In the genomic region with DNA sequence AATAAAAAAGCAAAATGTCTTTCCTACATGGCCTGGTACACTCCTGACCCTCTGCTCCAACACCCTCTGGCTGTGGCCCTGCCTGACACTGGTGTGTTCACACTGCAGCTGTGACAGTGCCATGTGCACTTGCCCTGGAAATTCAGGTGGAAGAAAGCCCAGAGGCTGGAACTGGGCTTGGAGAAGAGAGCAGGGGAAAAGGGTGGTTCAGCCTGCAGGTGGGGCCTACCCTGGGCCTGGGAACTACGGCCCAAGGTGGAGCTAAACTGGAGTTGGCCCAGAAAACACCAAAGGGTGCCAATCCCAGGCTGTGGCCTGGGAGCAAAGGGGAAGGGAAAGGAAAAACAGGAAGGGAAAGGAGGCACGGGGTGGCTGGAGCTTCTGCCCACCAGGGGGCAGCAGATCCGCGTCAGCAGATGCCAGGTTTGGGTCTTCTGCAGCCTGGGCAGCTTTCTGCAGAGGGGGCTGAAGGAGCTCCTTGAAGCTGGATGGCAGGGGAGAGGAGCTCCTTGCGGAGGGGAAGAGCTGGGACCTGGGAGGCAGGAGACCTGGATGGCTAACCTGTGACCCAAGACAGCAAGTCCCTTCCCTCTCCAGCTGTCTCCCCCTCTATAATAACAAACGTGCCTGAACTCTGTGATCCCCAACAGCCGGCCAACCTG, we compare ENCODE assay signal across 8 cellular contexts. TPM values are rescaled to one million over a fixed set of nuclear protein-coding genes. Genes with fewer than 3 reads are reported as not detected.
DNase-seq lines count a peak whose midpoint lies in the region; ATAC-seq and TF ChIP-seq lines count a peak whose summit lies in the region.

No MANE protein-coding gene starts in this region.

- H3K9me3 ChIP-seq in Caco-2 (no peaks in the 10 kb centered on the region), H9 (ENCODE audit: control insufficient read depth, low read depth, low read length) (no peaks in the 10 kb centered on the region), Panc1 (ENCODE audit: control insufficient read depth, insufficient read depth, low read depth, low read length) (no peaks in the 10 kb centered on the region), neural progenitor cell (ENCODE audit: low read depth) (no peaks in the 10 kb centered on the region), thymus (ENCODE audit: control insufficient read depth) (no peaks in the 10 kb centered on the region)

- H3K56ac ChIP-seq in H9 (ENCODE audit: insufficient read length, low read depth, low read length): no peak overlapping the region

- H3K27ac Mint-ChIP-seq in Caco-2 (ENCODE audit: unreplicated experiment) (peak overlapping the region; percentile 68), H9 (0 out of 7 replicates have a peak overlapping the region, but pooled peaks of 1 of the 3 experiments have one; percentile 61), neural progenitor cell (no peak overlapping the region)
- H3K27ac Mint-ChIP-seq in activated T-helper 2 cell treated with anti-CD3 and anti-CD28 coated beads, Interferon-gamma antibody, Interleukin-2, Interleukin-4, amounts not matched to agents 10 μg/mL and 5 μg/mL and 100 μg/mL, durations not matched to agents 14 hours and 24 hours and 36 hours: peak overlapping the region; percentile 81

- H3K27ac ChIP-seq in H9 (ENCODE audit: insufficient read length, low read depth, low read length) (no peak overlapping the region), Panc1 (ENCODE audit: low read length) (no peak overlapping the region), neural progenitor cell (no peak overlapping the region), thymus (ENCODE audit: low read depth) (peak overlapping the region; percentile 98)

- H3K36me3 ChIP-seq in Caco-2 (ENCODE audit: control insufficient read depth, insufficient read depth, low read length) (peaks cover 2% of the 10 kb centered on the region), Panc1 (ENCODE audit: control insufficient read depth, insufficient read depth, low read length) (no peaks in the 10 kb centered on the region), neural progenitor cell (no peaks in the 10 kb centered on the region), thymus (ENCODE audit: control insufficient read depth, insufficient read depth) (peaks cover 33% of the 10 kb centered on the region)

- H2BK15ac ChIP-seq in H9 (ENCODE audit: low read depth, low read length): no peak overlapping the region

- no peak overlapping the region for H3K23ac ChIP-seq in H9 (ENCODE audit: insufficient read length, low read depth, low read length)

- H3K4me3 Mint-ChIP-seq in Caco-2 (ENCODE audit: unreplicated experiment) (no peak overlapping the region), H9 (peak overlapping the region in 1 of 2 experiments; percentile 38; a peak in 2 of 5 replicates), neural progenitor cell (peak overlapping the region; percentile 28)
- peak overlapping the region; percentile 13 for H3K4me3 Mint-ChIP-seq in activated T-helper 2 cell treated with anti-CD3 and anti-CD28 coated beads, Interferon-gamma antibody, Interleukin-2, Interleukin-4, amounts not matched to agents 10 μg/mL and 5 μg/mL and 100 μg/mL, durations not matched to agents 14 hours and 24 hours and 36 hours (ENCODE audit: low read depth)

- H3K79me1 ChIP-seq in H9 (ENCODE audit: insufficient read depth, low read depth, low read length, poor library complexity, severe bottlenecking): no peaks in the 10 kb centered on the region

- CTCF ChIA-PET in Caco-2 (lab: Charles Lee): interaction anchor here (0.6 to 6.2 kb wide), 24 partner anchors 9 to 494 kb away, joined by 3 to 74 read pairs (median 4); partner anchors contain the start of genes ACD, CARMIL2, CTCF and PARD6A
- CTCF ChIA-PET in Panc1 (lab: Charles Lee): interaction anchor here (0.6 to 1.5 kb wide), 6 partner anchors 9 to 98 kb away, joined by 3 to 7 read pairs (median 4); partner anchors contain the start of gene CARMIL2

- H3K4me3 ChIP-seq in Caco-2 (ENCODE audit: low read depth, low read length) (no peak overlapping the region), Panc1 (ENCODE audit: low read depth in 2 of 2, low read length in 2 of 2) (no peak overlapping the region), fibroblast of the aortic adventitia (ENCODE audit: low read depth, low read length) (no peak overlapping the region), neural progenitor cell (no peak overlapping the region), thymus (ENCODE audit: low read length) (peak overlapping the region; percentile 58)

- H2BK12ac ChIP-seq in H9 (ENCODE audit: insufficient read length, low read depth, low read length): no peak overlapping the region

- no peak overlapping the region for H4K91ac ChIP-seq in H9 (ENCODE audit: insufficient read length, low read depth, low read length)

- H3F3A ChIP-seq in neural progenitor cell (ENCODE audit: low read depth): peaks cover 8% of the 10 kb centered on the region

- H3T11ph ChIP-seq in H9 (ENCODE audit: low read length): no peak overlapping the region

- no peak overlapping the region for H4K8ac ChIP-seq in H9 (replicated peaks; ENCODE audit: insufficient read length, low read depth, low read length)

- POLR2A ChIA-PET in Caco-2 (lab: Charles Lee): interaction anchor here (1.2 to 1.9 kb wide), 2 partner anchors 12 to 15 kb away, joined by 3 to 19 read pairs; partner anchors contain the start of gene CTCF
- POLR2A ChIA-PET in Panc1 (lab: Charles Lee): no interaction called here

- H3K9me3 Mint-ChIP-seq in Caco-2 (ENCODE audit: unreplicated experiment): no peaks in the 10 kb centered on the region
- no peaks in the 10 kb centered on the region for H3K9me3 Mint-ChIP-seq in H9
- H3K9me3 Mint-ChIP-seq in activated T-helper 2 cell treated with anti-CD3 and anti-CD28 coated beads, Interferon-gamma antibody, Interleukin-2, Interleukin-4, amounts not matched to agents 10 μg/mL and 5 μg/mL and 100 μg/mL, durations not matched to agents 14 hours and 24 hours and 36 hours: no peaks in the 10 kb centered on the region
- no peaks in the 10 kb centered on the region for H3K9me3 Mint-ChIP-seq in neural progenitor cell

- DNase-seq in Caco-2 (peak; percentile 78 to 90), H9 (peak; percentile 88), Panc1 (ENCODE audit: low read depth, low spot score) (no peak), fibroblast of the aortic adventitia (ENCODE audit: low read depth) (peak; percentile 69), neural progenitor cell (ENCODE audit: low spot score) (peak; percentile 86)
- peak; percentile 62 for DNase-seq in activated T-helper 2 cell treated with anti-CD3 and anti-CD28 coated beads, Interferon-gamma antibody, Interleukin-2, Interleukin-4, amounts not matched to agents 10 μg/mL and 5 μg/mL and 100 μg/mL, durations not matched to agents 14 hours and 24 hours and 36 hours (ENCODE audit: low spot score)

- H3K4me1 ChIP-seq in Caco-2: no peaks in the 10 kb centered on the region
- no peaks in the 10 kb centered on the region; the same call in 1 of the 2 replicates for H3K4me1 ChIP-seq in H9 (ENCODE audit: insufficient read depth, low read length)
- H3K4me1 ChIP-seq in Panc1 (ENCODE audit: control insufficient read depth, insufficient read depth, low read length): peaks cover 9% of the 10 kb centered on the region; the same call in 1 of the 2 replicates
- H3K4me1 ChIP-seq in neural progenitor cell: no peaks in the 10 kb centered on the region
- peaks cover 67% of the 10 kb centered on the region for H3K4me1 ChIP-seq in thymus (ENCODE audit: control insufficient read depth, insufficient read depth, low read length)

- H2BK20ac ChIP-seq in H9 (ENCODE audit: low read depth, low read length, poor library complexity, severe bottlenecking): no peak overlapping the region

- H2BK5ac ChIP-seq in H9 (ENCODE audit: insufficient read length, low read length): no peak overlapping the region

- no peaks in the 10 kb centered on the region for H4K20me1 ChIP-seq in H9 (ENCODE audit: control insufficient read depth, insufficient read depth, insufficient read length)
- peaks cover 22% of the 10 kb centered on the region for H4K20me1 ChIP-seq in neural progenitor cell (ENCODE audit: low read depth)

- in situ Hi-C loops in Panc1 (cut with HindIII; ENCODE audit: low pct_unique_long_range_greater_than_20kb, low sequenced_read_pairs): no loop called here

- no peaks in the 10 kb centered on the region for H3K23me2 ChIP-seq in H9 (ENCODE audit: insufficient read length, low read depth, low read length, poor library complexity, severe bottlenecking)

- peaks cover 5% of the 10 kb centered on the region for H3K4me1 Mint-ChIP-seq in Caco-2 (ENCODE audit: low read depth, unreplicated experiment)
- H3K4me1 Mint-ChIP-seq in H9: peaks cover 5 to 16% of the 10 kb centered on the region in 2 experiments; a peak in 3 of 4 replicates
- peaks cover 28% of the 10 kb centered on the region for H3K4me1 Mint-ChIP-seq in activated T-helper 2 cell treated with anti-CD3 and anti-CD28 coated beads, Interferon-gamma antibody, Interleukin-2, Interleukin-4, amounts not matched to agents 10 μg/mL and 5 μg/mL and 100 μg/mL, durations not matched to agents 14 hours and 24 hours and 36 hours (ENCODE audit: low read depth)
- H3K4me1 Mint-ChIP-seq in neural progenitor cell: peaks cover 3% of the 10 kb centered on the region

- intact Hi-C loops in Caco-2 (cut with micrococcal nuclease; ENCODE audit: unreplicated experiment) (loop anchor here (1.0 kb wide), 4 partner anchors 15 to 121 kb away; partner anchors contain the start of gene CTCF), Panc1 (cut with micrococcal nuclease; ENCODE audit: unreplicated experiment) (loop anchor here (10.0 kb wide), 1 partner anchor 98 kb away; the partner anchor contains the start of gene CARMIL2)
- intact Hi-C loops in activated T-helper 2 cell treated with anti-CD3 and anti-CD28 coated beads, Interferon-gamma antibody, Interleukin-2, Interleukin-4, amounts not matched to agents 10 μg/mL and 5 μg/mL and 100 μg/mL, durations not matched to agents 14 hours and 24 hours and 36 hours (cut with micrococcal nuclease): loop anchor here (1.0 kb wide), 2 partner anchors 15 to 98 kb away; partner anchors contain the start of genes CARMIL2 and CTCF

- ATAC-seq in Panc1 (peak; percentile 76), GM19467 (IDR thresholded peaks at IDR 0.05; ENCODE audit: unreplicated experiment) (no peak)

- WGBS in H9 (ENCODE audit: extremely low coverage, insufficient read length, low lambda C conversion rate): no CpG with 5 or more reads among the region's 7 CpGs
- WGBS in thymus: 3% methylated on average over 7 of the region's 7 CpGs

- no peak overlapping the region for H3K4ac ChIP-seq in H9 (ENCODE audit: low read depth, low read length)

- no peaks in the 10 kb centered on the region; the same call in 1 of the 2 replicates for H3K27me3 ChIP-seq in Caco-2 (replicated peaks; ENCODE audit: control insufficient read depth, insufficient read depth, low read length)
- H3K27me3 ChIP-seq in H9 (ENCODE audit: insufficient read depth, low read length): no peaks in the 10 kb centered on the region
- H3K27me3 ChIP-seq in Panc1 (ENCODE audit: control insufficient read depth, insufficient read depth, low read length): no peaks in the 10 kb centered on the region
- no peaks in the 10 kb centered on the region for H3K27me3 ChIP-seq in neural progenitor cell
- no peaks in the 10 kb centered on the region for H3K27me3 ChIP-seq in thymus (ENCODE audit: control insufficient read depth, insufficient read depth)

- no peak overlapping the region for H4K5ac ChIP-seq in H9 (ENCODE audit: insufficient read length, low read depth, low read length)

- H3K4me2 ChIP-seq in H9 (ENCODE audit: insufficient read depth, insufficient read length, low read length) (no peak overlapping the region), neural progenitor cell (no peak overlapping the region)

- BruUV-seq in Caco-2 (replicated peaks; lab: Mats Ljungman, UMichigan) (no TSS peak), Panc1 (replicated peaks; lab: Mats Ljungman, UMichigan) (no TSS peak)

- H3K18ac ChIP-seq in H9 (ENCODE audit: insufficient read length, low read depth, low read length): no peak overlapping the region

- no peak overlapping the region for H2AFZ ChIP-seq in H9 (ENCODE audit: low read length)
- H2AFZ ChIP-seq in neural progenitor cell (replicated peaks): no peak overlapping the region

- peaks cover 54% of the 10 kb centered on the region for H3K36me3 Mint-ChIP-seq in Caco-2 (ENCODE audit: insufficient read depth, unreplicated experiment)
- peaks cover 2 to 13% (median 6%) of the 10 kb centered on the region in 3 experiments; a peak in 5 of 7 replicates for H3K36me3 Mint-ChIP-seq in H9 (ENCODE audit: insufficient read depth in 1 of 3, low read depth in 3 of 3)
- H3K36me3 Mint-ChIP-seq in activated T-helper 2 cell treated with anti-CD3 and anti-CD28 coated beads, Interferon-gamma antibody, Interleukin-2, Interleukin-4, amounts not matched to agents 10 μg/mL and 5 μg/mL and 100 μg/mL, durations not matched to agents 14 hours and 24 hours and 36 hours (ENCODE audit: low read depth): peaks cover 24% of the 10 kb centered on the region
- H3K36me3 Mint-ChIP-seq in neural progenitor cell: peaks cover 11% of the 10 kb centered on the region

- H3K79me2 ChIP-seq in H9 (ENCODE audit: insufficient read depth, low read length) (no peaks in the 10 kb centered on the region), neural progenitor cell (ENCODE audit: low read depth) (no peaks in the 10 kb centered on the region)

- no peaks in the 10 kb centered on the region for H3K27me3 Mint-ChIP-seq in Caco-2 (ENCODE audit: insufficient read depth, unreplicated experiment)
- H3K27me3 Mint-ChIP-seq in H9 (ENCODE audit: low read depth): peaks cover 9% of the 10 kb centered on the region
- no peaks in the 10 kb centered on the region for H3K27me3 Mint-ChIP-seq in activated T-helper 2 cell treated with anti-CD3 and anti-CD28 coated beads, Interferon-gamma antibody, Interleukin-2, Interleukin-4, amounts not matched to agents 10 μg/mL and 5 μg/mL and 100 μg/mL, durations not matched to agents 14 hours and 24 hours and 36 hours (ENCODE audit: low read depth)
- peaks cover 2% of the 10 kb centered on the region for H3K27me3 Mint-ChIP-seq in neural progenitor cell (ENCODE audit: insufficient read depth, low read depth)

- H2BK120ac ChIP-seq in H9 (ENCODE audit: low read depth, low read length, poor library complexity, severe bottlenecking): no peak overlapping the region

- H3K9ac ChIP-seq in H9 (ENCODE audit: extremely low read depth, insufficient read length, low read length) (no peak overlapping the region), neural progenitor cell (no peak overlapping the region)

- TF ChIP-seq CTCF in Caco-2 (IDR thresholded peaks at IDR 0.05; ENCODE audit: insufficient read depth in 1 of 2, low read depth in 1 of 2, low read length in 1 of 2, severe bottlenecking in 1 of 2, unreplicated experiment in 1 of 2) (peak; percentile 95 to 98), H9 (conservative IDR thresholded peaks at IDR 0.05) (peak; percentile 96), Panc1 (IDR thresholded peaks at IDR 0.05) (peak; percentile 91), fibroblast of the aortic adventitia (IDR thresholded peaks at IDR 0.05; ENCODE audit: insufficient read depth, low read length) (peak; percentile 96), neural progenitor cell (IDR thresholded peaks at IDR 0.05) (peak; percentile 87)

- H3K14ac ChIP-seq in H9 (ENCODE audit: insufficient read depth, low read length): no peak overlapping the region

- H2AK5ac ChIP-seq in H9 (ENCODE audit: insufficient read length, low read length): no peak overlapping the region

RNA-seq across cellular contexts. Expression of gene CTCF, which starts 15.4 kb away (rescaled TPM):
- total RNA-seq in Caco-2 (2022): 60.8 and 67.8 TPM in 2 replicates
- total RNA-seq in H9 (2021): 87.3 and 88.5 TPM in 2 replicates
- total RNA-seq in Panc1 (2021; ENCODE audit: unreplicated experiment): 33.1 TPM
- 25.5 TPM for polyA plus RNA-seq in Panc1 (2012; ENCODE audit: insufficient read length)
- 59.7 and 61.2 TPM in 2 replicates for total RNA-seq in activated T-helper 2 cell treated with anti-CD3 and anti-CD28 coated beads, Interferon-gamma antibody, Interleukin-2, Interleukin-4, amounts not matched to agents 10 μg/mL and 5 μg/mL and 100 μg/mL, durations not matched to agents 14 hours and 24 hours and 36 hours
- total RNA-seq in fibroblast of the aortic adventitia (ENCODE audit: low replicate concordance): 22.1 and 34.3 TPM in 2 replicates
- total RNA-seq in neural progenitor cell (ENCODE audit: low replicate concordance): 75.7 and 76.3 TPM in 2 replicates
- polyA plus RNA-seq in thymus: 44.5 TPM

RNA-seq across cellular contexts. Expression of gene RIPOR1, which starts 18.3 kb away (rescaled TPM):
- total RNA-seq in Caco-2 (2022): 87.9 and 90.4 TPM in 2 replicates
- total RNA-seq in H9 (2021): 10.0 and 14.3 TPM in 2 replicates
- total RNA-seq in Panc1 (2021; ENCODE audit: unreplicated experiment): 82.2 TPM
- polyA plus RNA-seq in Panc1 (2012; ENCODE audit: insufficient read length): 49.8 TPM
- 25.6 and 26.3 TPM in 2 replicates for total RNA-seq in activated T-helper 2 cell treated with anti-CD3 and anti-CD28 coated beads, Interferon-gamma antibody, Interleukin-2, Interleukin-4, amounts not matched to agents 10 μg/mL and 5 μg/mL and 100 μg/mL, durations not matched to agents 14 hours and 24 hours and 36 hours
- total RNA-seq in fibroblast of the aortic adventitia (ENCODE audit: low replicate concordance): 29.3 and 64.7 TPM in 2 replicates
- 8.7 and 13.5 TPM in 2 replicates for total RNA-seq in neural progenitor cell (ENCODE audit: low replicate concordance)
- 25.4 TPM for polyA plus RNA-seq in thymus
